Comparison of ENCODE assay signal across 1 cellular context in genomic region chr22:46637711-46638600, GRCh38.
TF ChIP-seq lines count a peak whose summit lies in the region.

No MANE protein-coding gene starts in this region.

TF ChIP-seq in HepG2, 621 proteins besides CTCF, POLR2A, EP300 and RAD21 (continued from another document):
- no peak for TF ChIP-seq ZNF441 (CRISPR knock-in tag; IDR thresholded peaks at IDR 0.05; ENCODE audit: borderline replicate concordance)
- no peak for TF ChIP-seq SALL1 (CRISPR knock-in tag; IDR thresholded peaks at IDR 0.05)
- no peak for TF ChIP-seq HNRNPK (IDR thresholded peaks at IDR 0.05; ENCODE audit: low read depth, low read length, poor library complexity, severe bottlenecking)
